In the genomic region with DNA sequence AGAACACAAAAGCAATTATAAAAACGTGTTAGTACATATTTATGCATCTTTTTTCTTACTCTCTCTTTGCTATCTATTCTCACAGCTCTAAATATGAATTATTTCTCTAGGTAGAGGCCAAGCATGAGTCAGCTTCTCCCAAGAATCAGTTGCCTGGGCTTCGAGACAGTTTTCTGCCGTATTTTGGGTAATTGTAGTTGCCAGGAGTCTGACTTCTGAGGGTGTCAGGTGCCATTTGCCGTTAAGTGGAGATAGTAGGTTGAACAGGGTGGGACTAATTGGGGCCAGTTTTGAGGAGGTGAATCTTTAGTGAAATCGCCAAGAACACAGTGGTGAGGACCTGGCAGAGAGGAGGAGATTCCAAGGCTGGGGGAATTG, we compare ENCODE assay signal across 8 cellular contexts. TPM values are rescaled to one million over a fixed set of nuclear protein-coding genes. Genes with fewer than 3 reads are reported as not detected.
A peak's percentile ranks its signal among the peaks of the same experiment; 100 is the strongest.
DNase-seq lines count a peak whose midpoint lies in the region.

No MANE protein-coding gene starts in this region.

- H3K4ac ChIP-seq in neuronal stem cell (ENCODE audit: low read length), result no peak overlapping the region

- no peak overlapping the region for H3K14ac ChIP-seq in neuronal stem cell (ENCODE audit: low read length)

- H3K36me3 ChIP-seq in ectodermal cell (ENCODE audit: control insufficient read depth, insufficient read depth, low read length) (no peaks in the 10 kb centered on the region), neuronal stem cell (replicated peaks in 1 of 2; ENCODE audit: control insufficient read depth in 2 of 2, insufficient read depth in 2 of 2, low read length in 2 of 2) (no peaks in the 10 kb centered on the region)

- peak overlapping the region; percentile 32 for H2BK5ac ChIP-seq in neuronal stem cell (ENCODE audit: low read length)

- peak overlapping the region; percentile 71 for H3K9ac ChIP-seq in neuronal stem cell (ENCODE audit: low read depth, low read length, poor library complexity)

- H3K27ac ChIP-seq in ectodermal cell (ENCODE audit: insufficient read depth, low read depth, low read length, poor library complexity, severe bottlenecking) (peak overlapping the region; percentile 98), neuronal stem cell (replicated peaks; ENCODE audit: low read length) (peak overlapping the region; percentile 91)

- no peak overlapping the region for H4K8ac ChIP-seq in neuronal stem cell (ENCODE audit: low read depth, low read length)

- peak; percentile 54 for DNase-seq in NCI-H1436 (lab: John Stamatoyannopoulos, UW)
- DNase-seq in NCI-H1436 treated with DMSO at 0.1 percent for 48 hours (lab: John Stamatoyannopoulos, UW), result no peak
- DNase-seq in NOMO-1 treated with dmso at 0.1 percent for 144 hours (lab: John Stamatoyannopoulos, UW; ENCODE audit: unreplicated experiment), result peak; percentile 60
- DNase-seq in neuronal stem cell (ENCODE audit: low spot score), result no peak
- DNase-seq in A172 (ENCODE audit: low spot score), result no peak
- DNase-seq in central memory CD4-positive, alpha-beta T cell, result no peak
- no peak for DNase-seq in AG08395 (ENCODE audit: low spot score)

- peak overlapping the region; percentile 84 for H3K18ac ChIP-seq in neuronal stem cell (ENCODE audit: low read length)

- H3K9me3 ChIP-seq in ectodermal cell (ENCODE audit: control insufficient read depth, low read length), result no peaks in the 10 kb centered on the region
- H3K9me3 ChIP-seq in neuronal stem cell (replicated peaks in 1 of 2; ENCODE audit: control insufficient read depth in 2 of 2, insufficient read depth in 1 of 2, low read depth in 1 of 2, low read length in 2 of 2), result no peaks in the 10 kb centered on the region

- H3K23ac ChIP-seq in neuronal stem cell (ENCODE audit: low read depth, low read length, poor library complexity), result no peak overlapping the region

- peak overlapping the region; percentile 60 for H3K4me2 ChIP-seq in neuronal stem cell (ENCODE audit: insufficient read depth, low read length, poor library complexity, severe bottlenecking)

- H2BK12ac ChIP-seq in neuronal stem cell (ENCODE audit: low read length), result no peak overlapping the region

- H3K4me1 ChIP-seq in ectodermal cell (ENCODE audit: control insufficient read depth, insufficient read depth, low read length) (peaks cover 20% of the 10 kb centered on the region), neuronal stem cell (ENCODE audit: control insufficient read depth in 2 of 2, insufficient read depth in 1 of 2, low read depth in 1 of 2, low read length in 2 of 2) (peaks cover 14 to 17% of the 10 kb centered on the region in 2 donors)

- no peak overlapping the region for H2BK120ac ChIP-seq in neuronal stem cell (ENCODE audit: low read depth, low read length)

- 56 to 64% methylated on average over 5 of the region's 5 CpGs for WGBS in ectodermal cell, 2 experiments
- WGBS in neuronal stem cell (ENCODE audit: extremely low coverage in 2 of 2, insufficient read length in 2 of 2, insufficient replicate concordance in 1 of 2), 2 donors, result no CpG with 5 or more reads among the region's 5 CpGs

- H2AFZ ChIP-seq in neuronal stem cell (ENCODE audit: low read length), result peak overlapping the region; percentile 97

- H2AK5ac ChIP-seq in neuronal stem cell (ENCODE audit: low read depth, low read length), result no peak overlapping the region

- H3K27me3 ChIP-seq in ectodermal cell (ENCODE audit: control insufficient read depth, insufficient read depth, low read length, poor library complexity, severe bottlenecking) (no peaks in the 10 kb centered on the region), neuronal stem cell (ENCODE audit: control insufficient read depth in 3 of 3, insufficient read depth in 3 of 3, low read depth in 1 of 3, low read length in 3 of 3) (no peaks in the 10 kb centered on the region)

- H3K4me3 ChIP-seq in ectodermal cell (ENCODE audit: insufficient read depth, low read depth, low read length), result peak overlapping the region; percentile 38
- H3K4me3 ChIP-seq in neuronal stem cell (ENCODE audit: low read length in 2 of 2), result peak overlapping the region; percentile 51 to 78

- H4K91ac ChIP-seq in neuronal stem cell (ENCODE audit: low read depth, low read length, poor library complexity), result no peak overlapping the region

- no peak overlapping the region for H2BK15ac ChIP-seq in neuronal stem cell (ENCODE audit: low read length)

- no peaks in the 10 kb centered on the region for H3K79me1 ChIP-seq in neuronal stem cell (ENCODE audit: low read depth, low read length)

RNA-seq across cellular contexts. Expression of gene NRROS, which starts 7.8 kb away (rescaled TPM):
- polyA plus RNA-seq in ectodermal cell (2013, experiment 1 of 4), result 1.9 TPM
- polyA plus RNA-seq in ectodermal cell (2013, experiment 2 of 4), result 2.8 TPM
- 1.8 TPM for polyA plus RNA-seq in ectodermal cell (2013, experiment 3 of 4)
- polyA plus RNA-seq in ectodermal cell (2013, experiment 4 of 4), result 2.0 TPM
- polyA plus RNA-seq in neuronal stem cell (2013, experiment 1 of 2), result 2.1 TPM
- 2.0 TPM for polyA plus RNA-seq in neuronal stem cell (2013, experiment 2 of 2)
- not detected in 2 replicates for total RNA-seq in A172 (2014; rRNA removed; shearing (Covaris generic))

Comparison
In these comparisons a context has a peak if more than half of its experiments do, and no peak if none do; other contexts are left out.
1. DNase-seq: peak in NCI-H1436 (single experiment) and NOMO-1 treated with dmso at 0.1 percent for 144 hours (single experiment); none in NCI-H1436 treated with DMSO at 0.1 percent for 48 hours (single experiment), neuronal stem cell (single experiment), A172 (single experiment), central memory CD4-positive, alpha-beta T cell (single experiment) and AG08395 (single experiment).